Comparison of ENCODE assay signal across 21 cellular contexts in the genomic region with DNA sequence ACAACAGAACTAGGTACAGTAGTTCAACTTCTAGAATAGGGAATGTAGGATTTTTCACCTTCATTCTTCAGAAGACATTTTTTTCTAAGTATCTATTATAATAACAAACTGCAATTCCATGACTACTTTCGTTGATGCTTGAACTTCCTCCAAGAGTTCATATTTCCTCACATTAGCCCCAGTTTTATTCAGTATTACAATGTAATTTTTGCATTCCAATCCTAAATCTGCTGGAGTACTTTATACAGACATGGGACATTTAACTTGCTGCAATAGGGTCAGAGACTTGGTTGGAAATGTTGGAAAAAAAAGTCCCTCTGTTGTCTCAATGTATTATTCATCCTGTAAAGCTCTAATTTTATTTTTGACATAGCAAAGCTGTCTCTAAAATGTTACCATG.
"Had no signal": no experiment of that assay in that cellular context is flagged by ENCODE, and none has a peak within 500 bp of the region (broad histone marks: within the 10 kb centered on the region; RNA-seq: fewer than 3 reads in every experiment).

No MANE protein-coding gene starts in this region.

- H3K27ac Mint-ChIP-seq: activated naive CD4-positive, alpha-beta T cell treated with anti-CD3 and anti-CD28 coated beads, Interleukin-2, amount 50 U/mL, for 72 hours; activated T-cell treated with anti-CD3 and anti-CD28 coated beads, Interleukin-2, amount 50 U/mL, for 24 hours; activated T-helper 17 cell treated with anti-CD3 and anti-CD28 coated beads, Interleukin-2, amount 50 U/mL, for 72 hours; natural killer cell; stimulated activated naive CD8-positive, alpha-beta T cell treated with anti-CD3 and anti-CD28 coated beads, Interleukin-15, Interleukin-2, amounts not matched to agents 100 ng/mL and 50 ng/mL, for 24 hours had no signal

- H3K4me1 Mint-ChIP-seq: activated T-helper 17 cell treated with anti-CD3 and anti-CD28 coated beads, Interleukin-2, amount 50 U/mL, for 72 hours; natural killer cell had no signal

- DNase-seq: activated T-cell treated with anti-CD3 and anti-CD28 coated beads, Interleukin-2, amount 50 U/mL, for 24 hours; adrenal gland; brain microvascular endothelial cell; central memory CD4-positive, alpha-beta T cell; colonic mucosa; foreskin keratinocyte; glutamatergic neuron; left ventricle myocardium superior; mammary epithelial cell; midbrain; natural killer cell; pancreas; right cardiac atrium; stimulated activated CD4-positive, alpha-beta T cell treated with anti-CD3 and anti-CD28 coated beads, Interleukin-4, amount 100 ng/mL, for 4 hours; substantia nigra; T-helper 9 cell; thyroid gland; upper lobe of right lung had no signal

- H3K4me3 Mint-ChIP-seq: activated T-cell treated with anti-CD3 and anti-CD28 coated beads, Interleukin-2, amount 50 U/mL, for 24 hours; activated T-helper 17 cell treated with anti-CD3 and anti-CD28 coated beads, Interleukin-2, amount 50 U/mL, for 72 hours; natural killer cell; stimulated activated naive CD8-positive, alpha-beta T cell treated with anti-CD3 and anti-CD28 coated beads, Interleukin-15, Interleukin-2, amounts not matched to agents 100 ng/mL and 50 ng/mL, for 24 hours had no signal

- ATAC-seq: activated naive CD4-positive, alpha-beta T cell treated with anti-CD3 and anti-CD28 coated beads, Interleukin-2, amount 50 U/mL, for 72 hours; activated T-helper 17 cell treated with anti-CD3 and anti-CD28 coated beads, Interleukin-2, amount 50 U/mL, for 72 hours; foreskin keratinocyte; left ventricle myocardium superior; natural killer cell; pancreas; right cardiac atrium; upper lobe of right lung had no signal
